ENCODE assay signal across 25 cellular contexts in the genomic region with DNA sequence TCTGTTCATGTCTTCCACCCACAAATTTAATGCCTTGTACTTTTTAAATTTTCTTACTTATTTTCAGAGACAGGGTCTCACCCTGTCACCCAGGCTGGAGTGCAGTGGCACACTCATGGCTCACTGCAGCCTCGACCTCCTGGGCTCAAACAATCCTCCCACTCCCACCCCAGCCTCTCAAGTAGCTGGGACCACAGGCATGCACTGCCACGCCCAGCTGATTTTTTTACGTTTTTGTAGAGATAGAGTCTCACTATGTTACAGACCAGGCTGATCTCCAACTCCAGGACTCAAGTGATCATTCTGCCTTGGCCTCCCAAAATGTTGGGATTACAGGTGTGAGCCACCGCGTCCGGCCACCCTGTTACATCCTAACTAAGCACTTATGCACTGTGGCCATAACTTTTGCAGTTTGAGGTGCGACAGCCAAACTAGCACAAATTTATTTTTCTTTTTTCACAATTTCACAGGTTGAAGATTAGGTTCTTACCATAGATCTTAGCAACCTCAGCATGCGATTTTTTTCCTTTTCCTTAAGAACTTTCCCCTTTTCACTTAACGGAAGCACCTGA.
A peak's percentile ranks its signal among the peaks of the same experiment; 100 is the strongest.
DNase-seq lines count a peak whose midpoint lies in the region; ATAC-seq and TF ChIP-seq lines count a peak whose summit lies in the region.
"Had no signal": no experiment of that assay in that cellular context is flagged by ENCODE, and none has a peak within 500 bp of the region (broad histone marks: within the 10 kb centered on the region; RNA-seq: fewer than 3 reads in every experiment).

No MANE protein-coding gene starts in this region.

- no peak for TF ChIP-seq CTCF in HFFc6 (IDR thresholded peaks at IDR 0.05)
- TF ChIP-seq CTCF in chondrocyte (IDR thresholded peaks at IDR 0.05) = no peak
- no peak for TF ChIP-seq CTCF in smooth muscle cell (IDR thresholded peaks at IDR 0.05; ENCODE audit: borderline replicate concordance, insufficient read depth, poor library complexity, severe bottlenecking)
- TF ChIP-seq CTCF in body of pancreas (IDR thresholded peaks at IDR 0.05) = no peak

- H3K4me1 Mint-ChIP-seq in HFFc6 (ENCODE audit: low read depth) (peaks cover 76% of the 10 kb centered on the region), chondrocyte (ENCODE audit: low read depth) (peaks cover 49% of the 10 kb centered on the region)
- H3K4me1 Mint-ChIP-seq: activated CD4-positive, alpha-beta T cell treated with anti-CD3 and anti-CD28 coated beads, Interleukin-2, amount 10 ng/mL, durations not matched to agents 7 days and 5 days; immature natural killer cell had no signal

- no peak overlapping the region for H3K9ac ChIP-seq in smooth muscle cell (ENCODE audit: low read depth)

- DNase-seq in Daoy (ENCODE audit: low read depth) (peak; percentile 17), HFFc6 (no peak), chondrocyte (ENCODE audit: low spot score) (no peak), smooth muscle cell (lab: John Stamatoyannopoulos, UW; ENCODE audit: unreplicated experiment) (no peak), body of pancreas (no peak)
- DNase-seq: activated CD4-positive, alpha-beta T cell treated with anti-CD3 and anti-CD28 coated beads, Interleukin-2, amount 10 ng/mL, durations not matched to agents 7 days and 5 days; activated naive CD4-positive, alpha-beta T cell treated with anti-CD3 and anti-CD28 coated beads, Interleukin-2, amount 50 U/mL, for 16 hours; amygdala; colonic mucosa; effector memory CD8-positive, alpha-beta T cell; erythroblast; immature natural killer cell; MV-4-11; NCI-H146; NCI-H2107; NCI-H446; stimulated activated CD4-positive, alpha-beta T cell treated with anti-CD3 and anti-CD28 coated beads, Interleukin-1b, Interleukin-23, amount 100 ng/mL, for 48 hours had no signal

- ATAC-seq in body of pancreas (no peak), HG02884 (IDR thresholded peaks at IDR 0.05; ENCODE audit: unreplicated experiment) (no peak), HG03520 (IDR thresholded peaks at IDR 0.05; ENCODE audit: unreplicated experiment) (no peak)
- ATAC-seq: effector memory CD8-positive, alpha-beta T cell; HCT116 had no signal

- H3K4me3 Mint-ChIP-seq in HFFc6 = peak overlapping the region; percentile 34; the same call in 1 of the 2 replicates
- H3K4me3 Mint-ChIP-seq in chondrocyte (ENCODE audit: unreplicated experiment) = no peak overlapping the region
- H3K4me3 Mint-ChIP-seq: activated CD4-positive, alpha-beta T cell treated with anti-CD3 and anti-CD28 coated beads, Interleukin-2, amount 10 ng/mL, durations not matched to agents 7 days and 5 days; activated T-helper 1 cell treated with anti-CD3 and anti-CD28 coated beads, Interleukin-12 subunit alpha, Interleukin-12 subunit beta, Interleukin-2, Interleukin-4 antibody, amounts not matched to agents 30 ng/mL and 10 ng/mL and 1 ng/mL, durations not matched to agents 14 hours and 24 hours and 36 hours; CD14-positive monocyte; effector memory CD8-positive, alpha-beta T cell; immature natural killer cell; T-helper 2 cell treated with Interferon-gamma antibody and Interleukin-4, amounts not matched to agents 5 μg/mL and 100 μg/mL, for 36 hours had no signal

- H3K9me3 ChIP-seq in smooth muscle cell (replicated peaks; ENCODE audit: low read depth) (no peaks in the 10 kb centered on the region), body of pancreas (no peaks in the 10 kb centered on the region)
- H3K9me3 ChIP-seq: colonic mucosa, psoas muscle had no signal

- WGBS in smooth muscle cell (ENCODE audit: low lambda C conversion rate) = 79% methylated on average over 9 of the region's 9 CpGs
- WGBS in body of pancreas, 2 donors = 91 to 93% methylated on average over 9 of the region's 9 CpGs

- peaks cover 7% of the 10 kb centered on the region; the same call in 1 of the 2 replicates for H3K36me3 Mint-ChIP-seq in HFFc6 (ENCODE audit: low read depth)
- no peaks in the 10 kb centered on the region for H3K36me3 Mint-ChIP-seq in chondrocyte (ENCODE audit: low read depth)
- H3K36me3 Mint-ChIP-seq: CD14-positive monocyte, immature natural killer cell, type B pancreatic cell had no signal

- H3K27me3 ChIP-seq in smooth muscle cell (ENCODE audit: low read depth) (no peaks in the 10 kb centered on the region), body of pancreas (no peaks in the 10 kb centered on the region)
- H3K27me3 ChIP-seq: colonic mucosa had no signal

- peaks cover 3% of the 10 kb centered on the region for H3F3A ChIP-seq in smooth muscle cell (ENCODE audit: low read depth)

- no peaks in the 10 kb centered on the region; the same call in 1 of the 2 replicates for H3K27me3 Mint-ChIP-seq in HFFc6 (ENCODE audit: insufficient read depth)
- H3K27me3 Mint-ChIP-seq in chondrocyte (ENCODE audit: low read depth) = no peaks in the 10 kb centered on the region
- H3K27me3 Mint-ChIP-seq: activated CD4-positive, alpha-beta T cell treated with anti-CD3 and anti-CD28 coated beads, Interleukin-2, amount 10 ng/mL, durations not matched to agents 7 days and 5 days; effector memory CD8-positive, alpha-beta T cell; type B pancreatic cell had no signal

- H3K36me3 ChIP-seq in smooth muscle cell (ENCODE audit: low read depth) (no peaks in the 10 kb centered on the region), body of pancreas (replicated peaks in 1 of 2; ENCODE audit: insufficient read depth in 1 of 2, low read depth in 2 of 2) (no peaks in the 10 kb centered on the region)
- H3K36me3 ChIP-seq: colonic mucosa had no signal

- H3K4me1 ChIP-seq in smooth muscle cell (ENCODE audit: low read depth) (peaks cover 10% of the 10 kb centered on the region), body of pancreas (peaks cover 4% of the 10 kb centered on the region)
- H3K4me1 ChIP-seq: colonic mucosa had no signal

- H3K4me3 ChIP-seq in smooth muscle cell (no peak overlapping the region), body of pancreas (no peak overlapping the region)
- H3K4me3 ChIP-seq: colonic mucosa had no signal

- no peaks in the 10 kb centered on the region for H3K9me3 Mint-ChIP-seq in HFFc6
- no peaks in the 10 kb centered on the region for H3K9me3 Mint-ChIP-seq in chondrocyte (ENCODE audit: low read depth)
- H3K9me3 Mint-ChIP-seq: activated T-helper 1 cell treated with anti-CD3 and anti-CD28 coated beads, Interleukin-12 subunit alpha, Interleukin-12 subunit beta, Interleukin-2, Interleukin-4 antibody, amounts not matched to agents 30 ng/mL and 10 ng/mL and 1 ng/mL, durations not matched to agents 14 hours and 24 hours and 36 hours; effector memory CD8-positive, alpha-beta T cell; immature natural killer cell; T-helper 2 cell treated with Interferon-gamma antibody and Interleukin-4, amounts not matched to agents 5 μg/mL and 100 μg/mL, for 36 hours had no signal

- no peak overlapping the region for H2AFZ ChIP-seq in smooth muscle cell (ENCODE audit: low read depth)

- peaks cover 29% of the 10 kb centered on the region for H4K20me1 ChIP-seq in smooth muscle cell (ENCODE audit: low read depth)

- no peak for TF ChIP-seq POLR2A in body of pancreas (IDR thresholded peaks at IDR 0.05)

- peaks cover 23% of the 10 kb centered on the region for H3K79me2 ChIP-seq in smooth muscle cell (ENCODE audit: low read depth)

- peak overlapping the region; percentile 43 for H3K27ac ChIP-seq in smooth muscle cell (ENCODE audit: low read depth)
- no peak overlapping the region for H3K27ac ChIP-seq in body of pancreas
- H3K27ac ChIP-seq: colonic mucosa had no signal

- peak overlapping the region; percentile 15 for H3K4me2 ChIP-seq in smooth muscle cell

- H3K27ac Mint-ChIP-seq in HFFc6 (peak overlapping the region; percentile 34), chondrocyte (ENCODE audit: unreplicated experiment) (peak overlapping the region; percentile 58)
- H3K27ac Mint-ChIP-seq: activated CD4-positive, alpha-beta T cell treated with anti-CD3 and anti-CD28 coated beads, Interleukin-2, amount 10 ng/mL, durations not matched to agents 7 days and 5 days; activated T-helper 1 cell treated with anti-CD3 and anti-CD28 coated beads, Interleukin-12 subunit alpha, Interleukin-12 subunit beta, Interleukin-2, Interleukin-4 antibody, amounts not matched to agents 30 ng/mL and 10 ng/mL and 1 ng/mL, durations not matched to agents 14 hours and 24 hours and 36 hours; CD14-positive monocyte; effector memory CD8-positive, alpha-beta T cell; immature natural killer cell; T-helper 2 cell treated with Interferon-gamma antibody and Interleukin-4, amounts not matched to agents 5 μg/mL and 100 μg/mL, for 36 hours; type B pancreatic cell had no signal

- intact Hi-C loops in body of pancreas (cut with DNase I) = no loop called here
